Comparison of ENCODE assay signal across 23 cellular contexts in genomic region chr6:20866038-20866437, GRCh38.
DNase-seq lines count a peak whose midpoint lies in the region; ATAC-seq, FAIRE-seq and TF ChIP-seq lines count a peak whose summit lies in the region.
"Had no signal": no experiment of that assay in that cellular context is flagged by ENCODE, and none has a peak within 500 bp of the region (broad histone marks: within the 10 kb centered on the region; RNA-seq: fewer than 3 reads in every experiment).

No MANE protein-coding gene starts in this region.

- DNase-seq in Caki2 (ENCODE audit: low read depth) (peak; percentile 51), HepG2 (ENCODE audit: low spot score) (no peak), NK-92 (lab: John Stamatoyannopoulos, UW; ENCODE audit: unreplicated experiment) (no peak), foreskin keratinocyte (no peak)
- DNase-seq: ACHN; activated CD4-positive, alpha-beta memory T cell treated with anti-CD3 and anti-CD28 coated beads for 36 hours; activated CD4-positive, CD25-positive, alpha-beta regulatory T cell; GF-D8; H7; kidney glomerular epithelial cell; naive thymus-derived CD8-positive, alpha-beta T cell; NCI-H187; RPMI8226; SK-N-SH; uterus had no signal

- no peaks in the 10 kb centered on the region for H3K79me2 ChIP-seq in HepG2 (ENCODE audit: insufficient read depth, low read length)
- H3K79me2 ChIP-seq: parathyroid adenoma had no signal

- peak; percentile 55 for ATAC-seq in HepG2
- no peak for ATAC-seq in GM18517 (IDR thresholded peaks at IDR 0.05; ENCODE audit: unreplicated experiment)
- no peak for ATAC-seq in foreskin keratinocyte
- no peak for ATAC-seq in GM19455 (IDR thresholded peaks at IDR 0.05; ENCODE audit: unreplicated experiment)
- ATAC-seq: naive thymus-derived CD8-positive, alpha-beta T cell had no signal

- H3K27me3 ChIP-seq in HUES64 (ENCODE audit: insufficient read depth, low read length): no peaks in the 10 kb centered on the region
- no peaks in the 10 kb centered on the region for H3K27me3 ChIP-seq in HepG2 (ENCODE audit: control insufficient read depth in 1 of 2, insufficient read depth in 2 of 2, low read length in 2 of 2)
- H3K27me3 ChIP-seq in foreskin keratinocyte: no peaks in the 10 kb centered on the region
- H3K27me3 ChIP-seq: cardiac muscle cell, suprapubic skin, uterus had no signal

- no peak for TF ChIP-seq POLR2A in HepG2 (IDR thresholded peaks at IDR 0.05; ENCODE audit: insufficient read depth in 1 of 2, low read depth in 2 of 2, low read length in 2 of 2)

- 0 out of 2 replicates have a peak overlapping the region, but pooled peaks have one; percentile 49 for H3K9ac ChIP-seq in HUES64 (ENCODE audit: low read depth, low read length)
- H3K9ac ChIP-seq in HepG2 (ENCODE audit: insufficient read depth, low read depth, low read length): no peak overlapping the region
- H3K9ac ChIP-seq: parathyroid adenoma, SK-N-SH had no signal

- H3K36me3 ChIP-seq in HUES64 (ENCODE audit: insufficient read depth, low read length) (no peaks in the 10 kb centered on the region), HepG2 (replicated peaks in 1 of 2; ENCODE audit: control insufficient read depth in 1 of 2, insufficient read depth in 2 of 2, low read length in 2 of 2) (no peaks in the 10 kb centered on the region)
- H3K36me3 ChIP-seq: cardiac muscle cell, suprapubic skin, uterus had no signal

- no peak for FAIRE-seq in HepG2 (lab: Jason Lieb, UNC)
- FAIRE-seq: GM19239 had no signal

- POLR2A ChIA-PET in HepG2 (lab: Yijun Ruan, JAX): interaction anchor here (0.8 kb wide), 1 partner anchor 12 kb away, joined by 3 read pairs; no protein-coding TSS in a partner anchor

- 36% methylated on average over 1 of the region's 1 CpG for WGBS in HUES64
- WGBS in HepG2 (ENCODE audit: low lambda C conversion rate): 45% methylated on average over 1 of the region's 1 CpG

- intact Hi-C loops in HepG2 (cut with micrococcal nuclease; ENCODE audit: unreplicated experiment): no loop called here

- no peaks in the 10 kb centered on the region for H3K9me3 ChIP-seq in HUES64 (ENCODE audit: insufficient read depth, low read depth, low read length)
- no peaks in the 10 kb centered on the region for H3K9me3 ChIP-seq in HepG2 (ENCODE audit: low read length)
- H3K9me3 ChIP-seq: SK-N-SH, suprapubic skin, uterus had no signal

- no peak for TF ChIP-seq RAD21 in HepG2 (CRISPR knock-in tag; IDR thresholded peaks at IDR 0.05)

- no TSS peak for BruUV-seq in HepG2 (replicated peaks; lab: Mats Ljungman, UMichigan)

- no peak overlapping the region for H3K4me3 ChIP-seq in HUES64 (ENCODE audit: low read length)
- no peak overlapping the region for H3K4me3 ChIP-seq in HepG2 (replicated peaks in 1 of 3; ENCODE audit: insufficient read depth in 1 of 3, low read depth in 2 of 3, low read length in 3 of 3)
- H3K4me3 ChIP-seq: cardiac muscle cell, suprapubic skin, uterus had no signal

- H3K4me2 ChIP-seq in HepG2 (ENCODE audit: low read depth, low read length): no peak overlapping the region
- H3K4me2 ChIP-seq: SK-N-SH had no signal

- peaks cover 53% of the 10 kb centered on the region for H3K4me1 ChIP-seq in HUES64 (ENCODE audit: insufficient read depth, low read length)
- peaks cover 23% of the 10 kb centered on the region for H3K4me1 ChIP-seq in HepG2 (ENCODE audit: insufficient read depth, low read length)
- no peaks in the 10 kb centered on the region for H3K4me1 ChIP-seq in foreskin keratinocyte
- H3K4me1 ChIP-seq: parathyroid adenoma, suprapubic skin, uterus had no signal

- in situ Hi-C loops in Caki2 (cut with HindIII; ENCODE audit: low pct_unique_long_range_greater_than_20kb, low sequenced_read_pairs): no loop called here
- in situ Hi-C loops in HepG2 (cut with HindIII; ENCODE audit: extremely low pct_ligation_motif_present, low pct_unique_long_range_greater_than_20kb): no loop called here

- CTCF ChIA-PET in HepG2 (lab: Yijun Ruan, JAX; ENCODE audit: low intra/inter-chr PET ratio, low total read pairs): no interaction called here

- H4K20me1 ChIP-seq in HepG2 (ENCODE audit: insufficient read depth, low read length): no peaks in the 10 kb centered on the region

- TF ChIP-seq CTCF in VCaP (conservative IDR thresholded peaks at IDR 0.05): no peak
- TF ChIP-seq CTCF in HepG2 (CRISPR knock-in tag; IDR thresholded peaks at IDR 0.05): no peak
- no peak for TF ChIP-seq CTCF in foreskin keratinocyte (conservative IDR thresholded peaks at IDR 0.05)

- H3K27ac ChIP-seq in HUES64 (ENCODE audit: low read depth, low read length): 0 out of 2 replicates have a peak overlapping the region, but pooled peaks have one; percentile 29
- 0 out of 2 replicates have a peak overlapping the region, but pooled peaks have one; percentile 20 for H3K27ac ChIP-seq in VCaP
- H3K27ac ChIP-seq in HepG2 (ENCODE audit: extremely low read length, insufficient read depth, low read length): no peak overlapping the region
- H3K27ac ChIP-seq in foreskin keratinocyte: no peak overlapping the region
- H3K27ac ChIP-seq: cardiac muscle cell, parathyroid adenoma, suprapubic skin, uterus had no signal

- TF ChIP-seq EP300 in HepG2 (IDR thresholded peaks at IDR 0.05; ENCODE audit: low read depth in 2 of 2, low read length in 2 of 2) (no peak), HepG2 (CRISPR knock-in tag; IDR thresholded peaks at IDR 0.05; ENCODE audit: borderline replicate concordance) (no peak)

- no peak overlapping the region for H2AFZ ChIP-seq in HepG2 (ENCODE audit: low read length)
- H2AFZ ChIP-seq: parathyroid adenoma had no signal

TF ChIP-seq in HepG2, 621 proteins besides CTCF, POLR2A, EP300 and RAD21:
- no peak for TF ChIP-seq SMYD3 (CRISPR knock-in tag; IDR thresholded peaks at IDR 0.05)
- no peak for TF ChIP-seq CREB1 (IDR thresholded peaks at IDR 0.05)
- 0 out of 2 replicates have a peak, but pooled peaks have one; percentile 34 for TF ChIP-seq CREB1 (CRISPR knock-in tag; IDR thresholded peaks at IDR 0.05)
- TF ChIP-seq ZNF550 (CRISPR knock-in tag; IDR thresholded peaks at IDR 0.05; ENCODE audit: borderline replicate concordance): no peak
- no peak for TF ChIP-seq HMGXB4 (CRISPR knock-in tag; IDR thresholded peaks at IDR 0.05; ENCODE audit: borderline replicate concordance in 1 of 2, low read depth in 1 of 2)
- TF ChIP-seq ZNF44 (CRISPR knock-in tag; IDR thresholded peaks at IDR 0.05): no peak
- TF ChIP-seq HOMEZ (CRISPR knock-in tag; IDR thresholded peaks at IDR 0.05; ENCODE audit: low read depth): peak; percentile 38; the same call in 1 of the 2 replicates

Comparison
In these comparisons a context has a peak if more than half of its experiments do, and no peak if none do; other contexts are left out.
1. H3K27ac ChIP-seq: peak in HUES64 (single experiment) and VCaP (single experiment); none in HepG2 (single experiment) and foreskin keratinocyte (single experiment).